Comparison of ENCODE assay signal across 1 cellular context in the genomic region with DNA sequence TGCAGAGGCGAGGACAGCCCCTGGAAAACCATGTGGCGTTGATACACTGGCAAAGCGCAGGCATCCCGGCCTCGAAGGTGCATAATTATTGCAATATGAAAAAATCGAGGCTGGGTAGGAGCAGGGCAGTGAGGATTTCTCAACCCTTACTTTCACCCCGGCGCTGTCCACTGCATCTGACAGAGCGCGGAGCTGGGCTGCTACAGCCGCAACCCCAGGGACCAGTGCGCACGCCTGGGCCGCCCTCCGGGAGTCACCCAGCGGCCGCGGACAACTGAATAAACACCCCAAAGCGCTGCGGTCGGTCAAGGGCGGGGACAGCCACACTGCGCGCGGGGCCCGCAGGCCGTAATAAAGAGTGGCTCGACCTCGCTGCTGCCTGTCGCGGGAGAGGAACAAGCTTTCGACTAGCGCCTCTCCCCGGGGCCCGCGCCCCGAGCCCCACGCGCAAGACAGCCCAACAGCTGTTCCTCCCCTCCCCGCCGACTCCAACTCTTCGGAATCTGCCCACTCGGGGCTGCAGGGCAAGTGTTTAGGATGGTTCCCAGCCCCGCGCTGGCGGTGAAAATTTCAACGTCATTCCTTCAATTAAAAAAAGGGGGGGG.
TF ChIP-seq lines count a peak whose summit lies in the region.

No MANE protein-coding gene starts in this region.

TF ChIP-seq in SK-N-SH treated with all-trans-retinoic acid at 6 μM for 48 hours, 23 proteins besides CTCF, POLR2A, EP300 and RAD21 (continued from another document):
- TF ChIP-seq ZFP3 (CRISPR knock-in tag; IDR thresholded peaks at IDR 0.05) (no peak), RARB (CRISPR knock-in tag; IDR thresholded peaks at IDR 0.05) (no peak), ZNF70 (CRISPR knock-in tag; IDR thresholded peaks at IDR 0.05) (no peak)
